In genomic region chr10:73790886-73791625, GRCh38 we compare ENCODE assay signal across 18 cellular contexts.
"Had no signal": no experiment of that assay in that cellular context is flagged by ENCODE, and none has a peak within 500 bp of the region (broad histone marks: within the 10 kb centered on the region; RNA-seq: fewer than 3 reads in every experiment).

No MANE protein-coding gene starts in this region.

- DNase-seq: dermis blood vessel endothelial cell; effector memory CD4-positive, alpha-beta T cell; erythroblast; hypothalamus; immature natural killer cell; mesenchymal stem cell; naive thymus-derived CD4-positive, alpha-beta T cell; psoas muscle; spleen; stimulated activated CD4-positive, alpha-beta T cell treated with anti-CD3 and anti-CD28 coated beads, Interleukin-4, amount 100 ng/mL, for 4 hours; uterus had no signal

- H3K4me1 ChIP-seq: uterus had no signal

- H3K9me3 ChIP-seq: psoas muscle, spleen, thoracic aorta, tibial nerve, upper lobe of left lung, uterus had no signal

- H3K27ac ChIP-seq: coronary artery, psoas muscle, skin epidermis, spleen, thoracic aorta, tibial nerve, upper lobe of left lung, uterus had no signal

- H3K4me3 ChIP-seq: coronary artery, psoas muscle, skin epidermis, spleen, thoracic aorta, tibial nerve, upper lobe of left lung, uterus had no signal

- H3K36me3 ChIP-seq: uterus had no signal

- ATAC-seq: left lobe of liver; naive thymus-derived CD4-positive, alpha-beta T cell; psoas muscle; stimulated activated memory B cell treated with anti-CD40 and anti-IgM and Interleukin-4, amounts not matched to agents 10 μg/mL and 1 μg/mL and 100 μg/mL, for 72 hours had no signal

- H3K27me3 ChIP-seq: spleen, tibial nerve, upper lobe of left lung, uterus had no signal
